ENCODE assay signal across 8 cellular contexts in genomic region chr2:136117391-136117841, GRCh38. TPM values are rescaled to one million over a fixed set of nuclear protein-coding genes. Genes with fewer than 3 reads are reported as not detected.
DNase-seq lines count a peak whose midpoint lies in the region; ATAC-seq and TF ChIP-seq lines count a peak whose summit lies in the region.

No MANE protein-coding gene starts in this region.

- H3K27me3 ChIP-seq in foreskin keratinocyte: peaks cover 92% of the 10 kb centered on the region

- peaks cover 34% of the 10 kb centered on the region for H3K36me3 Mint-ChIP-seq in activated T-helper 1 cell treated with anti-CD3 and anti-CD28 coated beads, Interleukin-12 subunit alpha, Interleukin-12 subunit beta, Interleukin-2, Interleukin-4 antibody, amounts not matched to agents 30 ng/mL and 10 ng/mL and 1 ng/mL, durations not matched to agents 14 hours and 24 hours and 36 hours (ENCODE audit: low read depth)

- H3K27me3 Mint-ChIP-seq in activated T-helper 1 cell treated with anti-CD3 and anti-CD28 coated beads, Interleukin-12 subunit alpha, Interleukin-12 subunit beta, Interleukin-2, Interleukin-4 antibody, amounts not matched to agents 30 ng/mL and 10 ng/mL and 1 ng/mL, durations not matched to agents 14 hours and 24 hours and 36 hours (ENCODE audit: insufficient read depth): peaks cover 25% of the 10 kb centered on the region

- TF ChIP-seq CTCF in foreskin keratinocyte (conservative IDR thresholded peaks at IDR 0.05): no peak

- H3K9me3 Mint-ChIP-seq in activated T-helper 1 cell treated with anti-CD3 and anti-CD28 coated beads, Interleukin-12 subunit alpha, Interleukin-12 subunit beta, Interleukin-2, Interleukin-4 antibody, amounts not matched to agents 30 ng/mL and 10 ng/mL and 1 ng/mL, durations not matched to agents 14 hours and 24 hours and 36 hours: no peaks in the 10 kb centered on the region

- ATAC-seq in HG02884 (IDR thresholded peaks at IDR 0.05; ENCODE audit: unreplicated experiment) (peak; percentile 5), foreskin keratinocyte (peak; percentile 30)

- peak overlapping the region; percentile 97 for H3K4me3 Mint-ChIP-seq in activated T-helper 1 cell treated with anti-CD3 and anti-CD28 coated beads, Interleukin-12 subunit alpha, Interleukin-12 subunit beta, Interleukin-2, Interleukin-4 antibody, amounts not matched to agents 30 ng/mL and 10 ng/mL and 1 ng/mL, durations not matched to agents 14 hours and 24 hours and 36 hours

- H3K27ac Mint-ChIP-seq in activated T-helper 1 cell treated with anti-CD3 and anti-CD28 coated beads, Interleukin-12 subunit alpha, Interleukin-12 subunit beta, Interleukin-2, Interleukin-4 antibody, amounts not matched to agents 30 ng/mL and 10 ng/mL and 1 ng/mL, durations not matched to agents 14 hours and 24 hours and 36 hours: peak overlapping the region; percentile 98

- no peaks in the 10 kb centered on the region for H3K4me1 ChIP-seq in foreskin keratinocyte

- intact Hi-C loops in activated T-helper 1 cell treated with anti-CD3 and anti-CD28 coated beads, Interleukin-12 subunit alpha, Interleukin-12 subunit beta, Interleukin-2, Interleukin-4 antibody, amounts not matched to agents 30 ng/mL and 10 ng/mL and 1 ng/mL, durations not matched to agents 14 hours and 24 hours and 36 hours (cut with micrococcal nuclease): loop anchor here (1.0 to 5.0 kb wide), 8 partner anchors 49 to 587 kb away; partner anchors contain the start of genes MCM6, R3HDM1, UBXN4 and ZRANB3

- no peak overlapping the region for H3K27ac ChIP-seq in foreskin keratinocyte

- DNase-seq in DMS53 (lab: John Stamatoyannopoulos, UW) (peak; percentile 51), DMS53 treated with DMSO at 0.1 percent for 48 hours (lab: John Stamatoyannopoulos, UW; ENCODE audit: unreplicated experiment) (no peak), NCI-H510A treated with DMSO at 0.1 percent for 48 hours (lab: John Stamatoyannopoulos, UW) (peak; percentile 32), foreskin keratinocyte (peak in 1 of 2 donors; percentile 20), nucleus accumbens (lab: John Stamatoyannopoulos, UW) (peak in 42 of 56 donors; percentile 13 to 67 (median 43)), NOMO-1 treated with DMSO at 0.1 percent for 48 hours (lab: John Stamatoyannopoulos, UW; ENCODE audit: unreplicated experiment) (no peak)
- peak; percentile 30 for DNase-seq in activated T-helper 1 cell treated with anti-CD3 and anti-CD28 coated beads, Interleukin-12 subunit alpha, Interleukin-12 subunit beta, Interleukin-2, Interleukin-4 antibody, amounts not matched to agents 30 ng/mL and 10 ng/mL and 1 ng/mL, durations not matched to agents 14 hours and 24 hours and 36 hours (ENCODE audit: low spot score)

- H3K4me1 Mint-ChIP-seq in activated T-helper 1 cell treated with anti-CD3 and anti-CD28 coated beads, Interleukin-12 subunit alpha, Interleukin-12 subunit beta, Interleukin-2, Interleukin-4 antibody, amounts not matched to agents 30 ng/mL and 10 ng/mL and 1 ng/mL, durations not matched to agents 14 hours and 24 hours and 36 hours (ENCODE audit: low read depth): peaks cover 73% of the 10 kb centered on the region

RNA-seq across cellular contexts. Expression of gene CXCR4, which starts 0.5 kb away (rescaled TPM):
- 83.3 and 86.3 TPM in 2 replicates for total RNA-seq in activated T-helper 1 cell treated with anti-CD3 and anti-CD28 coated beads, Interleukin-12 subunit alpha, Interleukin-12 subunit beta, Interleukin-2, Interleukin-4 antibody, amounts not matched to agents 30 ng/mL and 10 ng/mL and 1 ng/mL, durations not matched to agents 14 hours and 24 hours and 36 hours
- total RNA-seq in foreskin keratinocyte: not detected in 2 replicates
- not detected in 2 replicates for polyA plus RNA-seq in foreskin keratinocyte

Comparison
In these comparisons a context has a peak if more than half of its experiments do, and no peak if none do; other contexts are left out.
1. DNase-seq: peak in DMS53 (single experiment), NCI-H510A treated with DMSO at 0.1 percent for 48 hours (single experiment), activated T-helper 1 cell treated with anti-CD3 and anti-CD28 coated beads, Interleukin-12 subunit alpha, Interleukin-12 subunit beta, Interleukin-2, Interleukin-4 antibody, amounts not matched to agents 30 ng/mL and 10 ng/mL and 1 ng/mL, durations not matched to agents 14 hours and 24 hours and 36 hours (single experiment) and nucleus accumbens (42 of 56); none in DMS53 treated with DMSO at 0.1 percent for 48 hours (single experiment) and NOMO-1 treated with DMSO at 0.1 percent for 48 hours (single experiment).
2. RNA of gene CXCR4, which starts 0.5 kb away (total RNA-seq): 83.3 to 86.3 TPM in activated T-helper 1 cell treated with anti-CD3 and anti-CD28 coated beads, Interleukin-12 subunit alpha, Interleukin-12 subunit beta, Interleukin-2, Interleukin-4 antibody, amounts not matched to agents 30 ng/mL and 10 ng/mL and 1 ng/mL, durations not matched to agents 14 hours and 24 hours and 36 hours; not detected in foreskin keratinocyte; every median in the first group is over 10 times any median in the second.